Comparison of ENCODE assay signal across 15 cellular contexts in genomic region chr5:139925650-139926640, GRCh38.
A peak's percentile ranks its signal among the peaks of the same experiment; 100 is the strongest.
DNase-seq lines count a peak whose midpoint lies in the region; ATAC-seq and TF ChIP-seq lines count a peak whose summit lies in the region.
"Had no signal": no experiment of that assay in that cellular context is flagged by ENCODE, and none has a peak within 500 bp of the region (broad histone marks: within the 10 kb centered on the region; RNA-seq: fewer than 3 reads in every experiment).

No MANE protein-coding gene starts in this region.

- H3K36me3 ChIP-seq in SK-N-SH (replicated peaks in 1 of 2; ENCODE audit: control insufficient read depth in 1 of 2, insufficient read depth in 2 of 2, low read length in 1 of 2) (no peaks in the 10 kb centered on the region), upper lobe of left lung (no peaks in the 10 kb centered on the region)
- no peaks in the 10 kb centered on the region for H3K36me3 ChIP-seq in effector memory CD4-positive, alpha-beta T cell (ENCODE audit: control insufficient read depth, insufficient read depth, low read length)
- H3K36me3 ChIP-seq: gastrocnemius medialis had no signal

- H3K9me3 ChIP-seq in SK-N-SH, result no peaks in the 10 kb centered on the region
- H3K9me3 ChIP-seq in upper lobe of left lung, result no peaks in the 10 kb centered on the region
- no peaks in the 10 kb centered on the region for H3K9me3 ChIP-seq in effector memory CD4-positive, alpha-beta T cell (ENCODE audit: control insufficient read depth, low read length)
- H3K9me3 ChIP-seq: gastrocnemius medialis had no signal

- H3K27me3 ChIP-seq in SK-N-SH (ENCODE audit: insufficient read depth) (no peaks in the 10 kb centered on the region), upper lobe of left lung (no peaks in the 10 kb centered on the region)
- no peaks in the 10 kb centered on the region for H3K27me3 ChIP-seq in effector memory CD4-positive, alpha-beta T cell (replicated peaks; ENCODE audit: control insufficient read depth, insufficient read depth, low read length, poor library complexity, severe bottlenecking)
- H3K27me3 ChIP-seq: gastrocnemius medialis had no signal

- TF ChIP-seq EP300 in SK-N-SH (IDR thresholded peaks at IDR 0.05; ENCODE audit: borderline replicate concordance in 1 of 2, low read depth in 1 of 2, low read length in 1 of 2) (no peak), upper lobe of left lung (IDR thresholded peaks at IDR 0.05) (no peak)

- CTCF ChIA-PET in SK-N-SH (lab: Yijun Ruan, JAX), result interaction anchor here (1.1 to 2.7 kb wide), 7 partner anchors 12 to 139 kb away, joined by 3 to 11 read pairs (median 5); no protein-coding TSS in a partner anchor

- H3K27ac ChIP-seq in SK-N-SH (ENCODE audit: low read depth in 2 of 2, low read length in 1 of 2), result peak overlapping the region in 1 of 2 experiments; percentile 28; a peak in 1 of 4 replicates
- H3K27ac ChIP-seq in upper lobe of left lung, result no peak overlapping the region
- no peak overlapping the region for H3K27ac ChIP-seq in effector memory CD4-positive, alpha-beta T cell (ENCODE audit: insufficient read depth, low read length, poor library complexity, severe bottlenecking)
- H3K27ac ChIP-seq: gastrocnemius medialis had no signal

- no peak overlapping the region for H3K4me2 ChIP-seq in SK-N-SH

- POLR2A ChIA-PET in activated naive CD8-positive, alpha-beta T cell treated with anti-CD3 and anti-CD28 coated beads, Interleukin-2, amount 10 ng/mL, durations not matched to agents 7 days and 5 days (lab: Charles Lee), result no interaction called here
- POLR2A ChIA-PET in SK-N-SH (lab: Yijun Ruan, JAX), result interaction anchor here (0.6 kb wide), 1 partner anchor 12 kb away, joined by 4 read pairs; no protein-coding TSS in a partner anchor

- no peaks in the 10 kb centered on the region for H3K36me3 Mint-ChIP-seq in activated naive CD8-positive, alpha-beta T cell treated with anti-CD3 and anti-CD28 coated beads, Interleukin-2, amount 10 ng/mL, durations not matched to agents 7 days and 5 days
- H3K36me3 Mint-ChIP-seq in activated naive CD8-positive, alpha-beta T cell treated with anti-CD3 and anti-CD28 coated beads for 36 hours, result no peaks in the 10 kb centered on the region

- no peak overlapping the region for H3K27ac Mint-ChIP-seq in activated naive CD8-positive, alpha-beta T cell treated with anti-CD3 and anti-CD28 coated beads, Interleukin-2, amount 10 ng/mL, durations not matched to agents 7 days and 5 days
- H3K27ac Mint-ChIP-seq in activated naive CD8-positive, alpha-beta T cell treated with anti-CD3 and anti-CD28 coated beads for 36 hours, result no peak overlapping the region
- H3K27ac Mint-ChIP-seq: activated T-cell treated with anti-CD3 and anti-CD28 coated beads, Interleukin-2, amount 50 U/mL, for 24 hours; naive B cell had no signal

- H3F3A ChIP-seq in SK-N-SH (replicated peaks; ENCODE audit: insufficient read depth), result no peaks in the 10 kb centered on the region

- no peaks in the 10 kb centered on the region for H3K79me2 ChIP-seq in SK-N-SH (ENCODE audit: insufficient read depth)

- TF ChIP-seq RAD21 in SK-N-SH (IDR thresholded peaks at IDR 0.05; ENCODE audit: low read length), result 0 out of 2 replicates have a peak, but pooled peaks have one; percentile 5

- peaks cover 0 to 16% of the 10 kb centered on the region in 2 experiments; a peak in 1 of 4 replicates for H3K4me1 ChIP-seq in SK-N-SH (ENCODE audit: control insufficient read depth in 1 of 2, insufficient read depth in 2 of 2, low read depth in 1 of 2, low read length in 1 of 2)
- no peaks in the 10 kb centered on the region for H3K4me1 ChIP-seq in upper lobe of left lung
- no peaks in the 10 kb centered on the region for H3K4me1 ChIP-seq in effector memory CD4-positive, alpha-beta T cell (ENCODE audit: control insufficient read depth, insufficient read depth, low read length, poor library complexity, severe bottlenecking)

- peak; percentile 33 for ATAC-seq in activated naive CD8-positive, alpha-beta T cell treated with anti-CD3 and anti-CD28 coated beads, Interleukin-2, amount 10 ng/mL, durations not matched to agents 7 days and 5 days (ENCODE audit: low read depth)
- ATAC-seq in upper lobe of left lung (ENCODE audit: low FRiP score in 2 of 2), result peak; percentile 12 to 52
- ATAC-seq: activated CD4-positive, CD25-positive, alpha-beta regulatory T cell treated with anti-CD3 and anti-CD28 coated beads, Interleukin-2, amount 50 U/mL, for 24 hours; gastrocnemius medialis; Right ventricle myocardium inferior had no signal

- TF ChIP-seq POLR2A in upper lobe of left lung (IDR thresholded peaks at IDR 0.05), result no peak

- H3K4me3 Mint-ChIP-seq in activated naive CD8-positive, alpha-beta T cell treated with anti-CD3 and anti-CD28 coated beads, Interleukin-2, amount 10 ng/mL, durations not matched to agents 7 days and 5 days, result no peak overlapping the region
- no peak overlapping the region for H3K4me3 Mint-ChIP-seq in activated naive CD8-positive, alpha-beta T cell treated with anti-CD3 and anti-CD28 coated beads for 36 hours
- H3K4me3 Mint-ChIP-seq: activated T-cell treated with anti-CD3 and anti-CD28 coated beads, Interleukin-2, amount 50 U/mL, for 24 hours; naive B cell had no signal

- WGBS in SK-N-SH (ENCODE audit: low lambda C conversion rate), result 82% methylated on average over 8 of the region's 9 CpGs
- 88 to 90% methylated on average over 7 to 9 of the region's 9 CpGs for WGBS in upper lobe of left lung, 2 donors

- H3K4me3 ChIP-seq in SK-N-SH (ENCODE audit: low read depth in 2 of 2, low read length in 1 of 2), result no peak overlapping the region
- H3K4me3 ChIP-seq in upper lobe of left lung, result no peak overlapping the region
- H3K4me3 ChIP-seq in effector memory CD4-positive, alpha-beta T cell (ENCODE audit: insufficient read depth, low read depth, low read length, poor library complexity, severe bottlenecking), result no peak overlapping the region
- H3K4me3 ChIP-seq: gastrocnemius medialis had no signal

- H3K9ac ChIP-seq in SK-N-SH, result no peak overlapping the region

- H3K4me1 Mint-ChIP-seq in activated naive CD8-positive, alpha-beta T cell treated with anti-CD3 and anti-CD28 coated beads, Interleukin-2, amount 10 ng/mL, durations not matched to agents 7 days and 5 days, result no peaks in the 10 kb centered on the region
- H3K4me1 Mint-ChIP-seq in activated naive CD8-positive, alpha-beta T cell treated with anti-CD3 and anti-CD28 coated beads for 36 hours, result no peaks in the 10 kb centered on the region
- H3K4me1 Mint-ChIP-seq: naive B cell had no signal

- H3K27me3 Mint-ChIP-seq in activated naive CD8-positive, alpha-beta T cell treated with anti-CD3 and anti-CD28 coated beads, Interleukin-2, amount 10 ng/mL, durations not matched to agents 7 days and 5 days, result peaks cover 13% of the 10 kb centered on the region
- H3K27me3 Mint-ChIP-seq in activated naive CD8-positive, alpha-beta T cell treated with anti-CD3 and anti-CD28 coated beads for 36 hours, result peaks cover 17% of the 10 kb centered on the region

- H3K9me2 ChIP-seq in SK-N-SH, result no peaks in the 10 kb centered on the region

- no peaks in the 10 kb centered on the region for H3K9me3 Mint-ChIP-seq in activated naive CD8-positive, alpha-beta T cell treated with anti-CD3 and anti-CD28 coated beads, Interleukin-2, amount 10 ng/mL, durations not matched to agents 7 days and 5 days
- no peaks in the 10 kb centered on the region for H3K9me3 Mint-ChIP-seq in activated naive CD8-positive, alpha-beta T cell treated with anti-CD3 and anti-CD28 coated beads for 36 hours
- H3K9me3 Mint-ChIP-seq: activated T-cell treated with anti-CD3 and anti-CD28 coated beads, Interleukin-2, amount 50 U/mL, for 24 hours had no signal

- no peak for DNase-seq in activated naive CD8-positive, alpha-beta T cell treated with anti-CD3 and anti-CD28 coated beads, Interleukin-2, amount 10 ng/mL, durations not matched to agents 7 days and 5 days
- DNase-seq in activated naive CD8-positive, alpha-beta T cell treated with anti-CD3 and anti-CD28 coated beads for 36 hours, result no peak
- DNase-seq in SK-N-SH (no peak), iPS-NIHi7 (ENCODE audit: extremely low spot score) (peak; percentile 8), upper lobe of left lung (no peak), NCI-H2227 treated with DMSO at 0.1 percent for 48 hours (lab: John Stamatoyannopoulos, UW) (no peak), C1 segment of cervical spinal cord (lab: John Stamatoyannopoulos, UW) (no peak)
- DNase-seq in effector memory CD4-positive, alpha-beta T cell, result no peak
- DNase-seq: activated T-cell treated with anti-CD3 and anti-CD28 coated beads, Interleukin-2, amount 50 U/mL, for 24 hours; COR-L47; gastrocnemius medialis; naive B cell; NCI-H1105 treated with DMSO at 0.1 percent for 48 hours had no signal

- no peak for TF ChIP-seq CTCF in SK-N-SH (IDR thresholded peaks at IDR 0.05)
- TF ChIP-seq CTCF in upper lobe of left lung (IDR thresholded peaks at IDR 0.05), result no peak

- no peak overlapping the region for H2AFZ ChIP-seq in SK-N-SH (ENCODE audit: low read depth)

- no peaks in the 10 kb centered on the region for H4K20me1 ChIP-seq in SK-N-SH (ENCODE audit: insufficient read depth)

TF ChIP-seq in SK-N-SH, 30 proteins besides CTCF, POLR2A, EP300 and RAD21 (continues in another document):
- TF ChIP-seq MXI1 (IDR thresholded peaks at IDR 0.05; ENCODE audit: low read depth, low read length) (no peak), MAX (IDR thresholded peaks at IDR 0.05; ENCODE audit: low read depth) (no peak), EZH2phosphoT487 (IDR thresholded peaks at IDR 0.05; ENCODE audit: borderline replicate concordance, low read depth) (no peak), TEAD4 (IDR thresholded peaks at IDR 0.05; ENCODE audit: borderline replicate concordance, insufficient read depth) (no peak), MEF2A (IDR thresholded peaks at IDR 0.05; ENCODE audit: borderline replicate concordance, low read depth) (no peak), GATA2 (CRISPR knock-in tag; IDR thresholded peaks at IDR 0.05) (no peak), CHD2 (IDR thresholded peaks at IDR 0.05; ENCODE audit: low read length, partially characterized antibody) (no peak), PBX3 (IDR thresholded peaks at IDR 0.05) (no peak)
